13 cellular contexts compared by ENCODE assay signal in genomic region chr18:80194874-80195570, GRCh38. TPM values are rescaled to one million over a fixed set of nuclear protein-coding genes. Genes with fewer than 3 reads are reported as not detected.
DNase-seq lines count a peak whose midpoint lies in the region; ATAC-seq and TF ChIP-seq lines count a peak whose summit lies in the region.
"Had no signal": no experiment of that assay in that cellular context is flagged by ENCODE, and none has a peak within 500 bp of the region (broad histone marks: within the 10 kb centered on the region; RNA-seq: fewer than 3 reads in every experiment).

No MANE protein-coding gene starts in this region.

- ATAC-seq in activated CD8-positive, alpha-beta memory T cell treated with anti-CD3 and anti-CD28 coated beads, Interleukin-2, amount 10 ng/mL, durations not matched to agents 7 days and 5 days = no peak
- ATAC-seq in GM21447 (IDR thresholded peaks at IDR 0.05; ENCODE audit: unreplicated experiment) = peak; percentile 49
- peak; percentile 69 for ATAC-seq in HG03378 (IDR thresholded peaks at IDR 0.05; ENCODE audit: unreplicated experiment)
- ATAC-seq: left ventricle myocardium superior had no signal

- CTCF ChIA-PET in activated CD8-positive, alpha-beta memory T cell treated with anti-CD3 and anti-CD28 coated beads, Interleukin-2, amount 10 ng/mL, durations not matched to agents 7 days and 5 days (lab: Charles Lee) = interaction anchor here (0.8 to 0.9 kb wide), 2 partner anchors 31 to 62 kb away, joined by 3 read pairs; no protein-coding TSS in a partner anchor

- H3K27me3 ChIP-seq in thyroid gland = no peaks in the 10 kb centered on the region
- H3K27me3 ChIP-seq: Peyer's patch had no signal

- WGBS in thyroid gland, 2 donors = 82 to 85% methylated on average over 15 of the region's 15 CpGs

- no peaks in the 10 kb centered on the region for H3K9me3 Mint-ChIP-seq in activated CD8-positive, alpha-beta memory T cell treated with anti-CD3 and anti-CD28 coated beads, Interleukin-2, amount 10 ng/mL, durations not matched to agents 7 days and 5 days (ENCODE audit: low read depth)

- H3K4me3 ChIP-seq in thyroid gland (replicated peaks in 1 of 3) = no peak overlapping the region
- H3K4me3 ChIP-seq: Peyer's patch had no signal

- H3K27ac Mint-ChIP-seq in activated CD8-positive, alpha-beta memory T cell treated with anti-CD3 and anti-CD28 coated beads, Interleukin-2, amount 10 ng/mL, durations not matched to agents 7 days and 5 days = no peak overlapping the region

- no peaks in the 10 kb centered on the region for H3K36me3 Mint-ChIP-seq in activated CD8-positive, alpha-beta memory T cell treated with anti-CD3 and anti-CD28 coated beads, Interleukin-2, amount 10 ng/mL, durations not matched to agents 7 days and 5 days

- H3K4me1 ChIP-seq in thyroid gland = peaks cover 41 to 44% of the 10 kb centered on the region in 2 donors
- H3K4me1 ChIP-seq: Peyer's patch had no signal

- H3K36me3 ChIP-seq in thyroid gland = no peaks in the 10 kb centered on the region
- H3K36me3 ChIP-seq: Peyer's patch had no signal

- TF ChIP-seq CTCF in thyroid gland (IDR thresholded peaks at IDR 0.05) = no peak

- intact Hi-C loops in thyroid gland (cut with DNase I) = no loop called here

- no peak overlapping the region for H3K4me3 Mint-ChIP-seq in activated CD8-positive, alpha-beta memory T cell treated with anti-CD3 and anti-CD28 coated beads, Interleukin-2, amount 10 ng/mL, durations not matched to agents 7 days and 5 days

- H3K27ac ChIP-seq in thyroid gland = peak overlapping the region in 2 of 3 donors; percentile 85 to 90
- H3K27ac ChIP-seq: Peyer's patch had no signal

- H3K9me3 ChIP-seq in thyroid gland = no peaks in the 10 kb centered on the region
- H3K9me3 ChIP-seq: Peyer's patch had no signal

- TF ChIP-seq POLR2A in thyroid gland (IDR thresholded peaks at IDR 0.05) = no peak

- H3K27me3 Mint-ChIP-seq in activated CD8-positive, alpha-beta memory T cell treated with anti-CD3 and anti-CD28 coated beads, Interleukin-2, amount 10 ng/mL, durations not matched to agents 7 days and 5 days = peaks cover 79% of the 10 kb centered on the region

- peak; percentile 18 for DNase-seq in activated CD8-positive, alpha-beta memory T cell treated with anti-CD3 and anti-CD28 coated beads, Interleukin-2, amount 10 ng/mL, durations not matched to agents 7 days and 5 days
- no peak for DNase-seq in activated CD8-positive, alpha-beta memory T cell treated with anti-CD3 and anti-CD28 coated beads for 24 hours
- DNase-seq in thyroid gland = no peak
- DNase-seq in effector CD4-positive, alpha-beta T cell = no peak
- DNase-seq in NCI-H446 (lab: John Stamatoyannopoulos, UW) = no peak
- no peak for DNase-seq in nucleus accumbens (lab: John Stamatoyannopoulos, UW)
- DNase-seq: DMS153; left ventricle myocardium superior; NCI-H345; stimulated activated CD4-positive, alpha-beta T cell treated with anti-CD3 and anti-CD28 coated beads, Interleukin-15, amount 100 ng/mL, for 24 hours had no signal

- peaks cover 11% of the 10 kb centered on the region for H3K4me1 Mint-ChIP-seq in activated CD8-positive, alpha-beta memory T cell treated with anti-CD3 and anti-CD28 coated beads, Interleukin-2, amount 10 ng/mL, durations not matched to agents 7 days and 5 days

RNA-seq across cellular contexts. Expression of gene PARD6G, which starts 52.3 kb away (rescaled TPM):
- under 1 TPM; 0.41 to 0.98 TPM for total RNA-seq in activated CD8-positive, alpha-beta memory T cell treated with anti-CD3 and anti-CD28 coated beads, Interleukin-2, amount 10 ng/mL, durations not matched to agents 7 days and 5 days
- total RNA-seq in thyroid gland = 10 to 100 TPM; 33.3 to 64.1 (median 46.2) TPM

Comparison
In these comparisons a context has a peak if more than half of its experiments do, and no peak if none do; other contexts are left out.
1. RNA of gene PARD6G, which starts 52.3 kb away (total RNA-seq): 33.3 to 64.1 TPM in thyroid gland; 0.41 to 0.98 TPM in activated CD8-positive, alpha-beta memory T cell treated with anti-CD3 and anti-CD28 coated beads, Interleukin-2, amount 10 ng/mL, durations not matched to agents 7 days and 5 days; every median in the first group is over 10 times any median in the second.